Comparison of ENCODE assay signal across 8 cellular contexts in the genomic region with DNA sequence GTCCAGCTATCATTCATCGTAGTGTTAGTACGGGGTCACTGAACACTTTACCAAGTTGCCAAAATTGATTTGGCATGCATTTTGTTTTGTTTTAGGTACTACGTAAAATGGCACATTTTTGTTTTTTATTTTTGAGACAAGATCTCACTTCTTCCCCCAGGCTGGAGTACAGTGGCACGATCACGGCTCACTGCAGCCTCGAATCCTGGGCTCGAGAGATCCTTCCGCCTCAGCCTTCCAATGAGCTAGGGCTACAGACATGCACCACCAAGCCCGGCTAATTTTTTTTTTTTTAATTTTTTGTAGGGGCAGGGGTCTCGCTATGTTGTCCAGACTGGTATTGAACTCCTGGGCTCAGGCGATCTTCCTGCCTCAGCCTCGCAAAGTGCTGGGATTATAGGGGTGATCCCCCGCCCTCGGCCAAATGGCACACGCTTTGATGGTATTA. TPM values are rescaled to one million over a fixed set of nuclear protein-coding genes. Genes with fewer than 3 reads are reported as not detected.
DNase-seq lines count a peak whose midpoint lies in the region; TF ChIP-seq lines count a peak whose summit lies in the region.

No MANE protein-coding gene starts in this region.

- no peak for TF ChIP-seq CTCF in cardiac fibroblast (IDR thresholded peaks at IDR 0.05; ENCODE audit: low read depth, low read length)

- H3K9me3 ChIP-seq in ES-I3 (ENCODE audit: control insufficient read depth, insufficient read depth, low read length) (no peaks in the 10 kb centered on the region), mesodermal cell (ENCODE audit: control insufficient read depth, low read length) (no peaks in the 10 kb centered on the region)

- DNase-seq in NCI-H510A (lab: John Stamatoyannopoulos, UW) (peak; percentile 9), cardiac fibroblast (ENCODE audit: low read depth in 2 of 2) (peak; percentile 47 to 59), HuH-7.5 (ENCODE audit: low spot score) (no peak), SKM-1 (lab: John Stamatoyannopoulos, UW; ENCODE audit: unreplicated experiment) (no peak), NCI-H187 (lab: John Stamatoyannopoulos, UW) (no peak), UCSD-AML1 (lab: John Stamatoyannopoulos, UW; ENCODE audit: unreplicated experiment) (no peak)

- 27 to 30% methylated on average over 10 to 11 of the region's 15 CpGs for WGBS in mesodermal cell (ENCODE audit: insufficient coverage in 2 of 2), 2 experiments

- H3K36me3 ChIP-seq in ES-I3 (ENCODE audit: insufficient read depth, low read length) = peaks cover 14% of the 10 kb centered on the region
- peaks cover 35% of the 10 kb centered on the region for H3K36me3 ChIP-seq in mesodermal cell (ENCODE audit: control insufficient read depth, insufficient read depth, low read length)

- H3K4me1 ChIP-seq in ES-I3 (ENCODE audit: insufficient read depth, low read length) = no peaks in the 10 kb centered on the region
- H3K4me1 ChIP-seq in mesodermal cell (ENCODE audit: control insufficient read depth, insufficient read depth, low read length, poor library complexity, severe bottlenecking) = peaks cover 5% of the 10 kb centered on the region

- peak overlapping the region; percentile 81 for H3K9ac ChIP-seq in ES-I3 (ENCODE audit: low read depth, low read length)

- H3K4me3 ChIP-seq in cardiac fibroblast (replicated peaks in 1 of 2; ENCODE audit: low read depth in 2 of 2, low read length in 2 of 2) (peak overlapping the region; percentile 71 to 81), mesodermal cell (ENCODE audit: extremely low read depth, insufficient read depth, low read length, poor library complexity, severe bottlenecking) (peak overlapping the region; percentile 61)

- peak overlapping the region; percentile 91 for H3K27ac ChIP-seq in mesodermal cell (ENCODE audit: low read depth, low read length, severe bottlenecking)

RNA-seq across cellular contexts. Expression of a gene that starts 0.8 kb away (rescaled TPM):
- polyA plus RNA-seq in mesodermal cell (2013, experiment 1 of 2) = 25.9 TPM
- 31.5 TPM for polyA plus RNA-seq in mesodermal cell (2013, experiment 2 of 2)

Comparison
In these comparisons a context has a peak if more than half of its experiments do, and no peak if none do; other contexts are left out.
1. DNase-seq: peak in NCI-H510A (single experiment) and cardiac fibroblast (2 of 2); none in HuH-7.5 (single experiment), SKM-1 (single experiment), NCI-H187 (0 of 2) and UCSD-AML1 (single experiment).